Comparison of ENCODE assay signal across 32 cellular contexts in the genomic region with DNA sequence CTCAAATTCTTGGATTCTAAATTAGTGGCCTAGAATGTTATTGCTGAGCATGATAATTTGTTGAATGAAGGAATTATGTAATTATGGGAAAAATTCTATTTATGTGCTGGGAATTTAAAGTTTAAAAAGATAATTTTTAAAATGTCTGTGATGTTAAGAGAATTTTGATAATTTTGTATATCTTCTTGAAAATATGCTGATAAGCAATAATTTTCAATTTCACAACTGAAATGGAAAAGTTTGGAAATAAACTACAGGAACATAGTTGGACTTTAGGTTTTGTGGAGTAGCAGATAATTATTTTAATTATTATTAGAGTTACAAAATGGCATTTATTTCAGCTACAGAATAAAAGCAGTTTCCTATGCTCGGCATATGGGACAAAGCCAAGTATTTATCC.
"Had no signal": no experiment of that assay in that cellular context is flagged by ENCODE, and none has a peak within 500 bp of the region (broad histone marks: within the 10 kb centered on the region; RNA-seq: fewer than 3 reads in every experiment).

No MANE protein-coding gene starts in this region.

- FAIRE-seq: bronchial epithelial cell, TTC549 had no signal

- H3K4me3 ChIP-seq: ascending aorta, cardiac muscle cell had no signal

- H3K27me3 ChIP-seq: ascending aorta, cardiac muscle cell had no signal

- H3K36me3 ChIP-seq: ascending aorta, cardiac muscle cell, WERI-Rb-1 had no signal

- H3K4me1 ChIP-seq: ascending aorta had no signal

- DNase-seq: activated CD4-positive, alpha-beta memory T cell treated with anti-CD3 and anti-CD28 coated beads, Interleukin-2, amount 10 ng/mL, durations not matched to agents 7 days and 5 days; activated CD4-positive, alpha-beta T cell treated with anti-CD3 and anti-CD28 coated beads for 1 hour; activated CD4-positive, alpha-beta T cell treated with anti-CD3 and anti-CD28 coated beads for 36 hours; activated CD4-positive, alpha-beta T cell treated with anti-CD3 and anti-CD28 coated beads for 48 hours; activated CD4-positive, alpha-beta T cell treated with anti-CD3 and anti-CD28 coated beads, Interleukin-2, amount 10 ng/mL, durations not matched to agents 7 days and 5 days; activated CD4-positive, alpha-beta T cell treated with anti-CD3 and anti-CD28 coated beads, Interleukin-2, amount 50 U/mL, for 48 hours; activated CD4-positive, CD25-positive, alpha-beta regulatory T cell; activated CD8-positive, alpha-beta memory T cell treated with anti-CD3 and anti-CD28 coated beads for 24 hours; activated CD8-positive, alpha-beta memory T cell treated with anti-CD3 and anti-CD28 coated beads, Interleukin-2, amount 10 ng/mL, durations not matched to agents 7 days and 5 days; activated CD8-positive, alpha-beta memory T cell treated with anti-CD3 and anti-CD28 coated beads, Interleukin-2, amount 50 U/mL, for 48 hours; activated CD8-positive, alpha-beta T cell treated with anti-CD3 and anti-CD28 coated beads, Interleukin-2, amount 10 ng/mL, durations not matched to agents 7 days and 5 days; activated effector memory CD4-positive, alpha-beta T cell treated with Interleukin-2 at 50 U/mL for 16 hours; activated gamma-delta T cell; activated naive CD4-positive, alpha-beta T cell treated with anti-CD3 and anti-CD28 coated beads, Interleukin-2, amount 10 ng/mL, durations not matched to agents 7 days and 5 days; activated naive CD4-positive, alpha-beta T cell treated with Interleukin-2 at 50 U/mL for 16 hours; activated naive CD8-positive, alpha-beta T cell treated with anti-CD3 and anti-CD28 coated beads, Interleukin-2, amount 10 ng/mL, durations not matched to agents 7 days and 5 days; activated naive CD8-positive, alpha-beta T cell treated with anti-CD3 and anti-CD28 coated beads, Interleukin-2, amount 50 U/mL, for 24 hours; activated T-cell treated with anti-CD3 and anti-CD28 coated beads, Interleukin-2, amount 50 U/mL, for 24 hours; activated T-cell treated with anti-CD3 and anti-CD28 coated beads, Interleukin-2, amount 50 U/mL, for 48 hours; amygdala; anterior cingulate cortex; caudate nucleus; cerebellar nuclear complex; T-helper 2 cell; T-helper 9 cell; WERI-Rb-1 had no signal

- H3K9me3 ChIP-seq: ascending aorta had no signal

- ATAC-seq: activated CD4-positive, alpha-beta T cell treated with anti-CD3 and anti-CD28 coated beads for 36 hours; activated CD4-positive, CD25-positive, alpha-beta regulatory T cell treated with anti-CD3 and anti-CD28 coated beads, Interleukin-2, amount 50 U/mL, for 24 hours; activated CD8-positive, alpha-beta memory T cell treated with anti-CD3 and anti-CD28 coated beads, Interleukin-2, amount 10 ng/mL, durations not matched to agents 7 days and 5 days; activated CD8-positive, alpha-beta T cell treated with anti-CD3 and anti-CD28 coated beads, Interleukin-2, amount 10 ng/mL, durations not matched to agents 7 days and 5 days; activated naive CD8-positive, alpha-beta T cell treated with anti-CD3 and anti-CD28 coated beads, Interleukin-2, amount 50 U/mL, for 24 hours; WTC11 had no signal

- H3K27ac ChIP-seq: ascending aorta, cardiac muscle cell, WERI-Rb-1 had no signal
